ENCODE assay signal across 8 cellular contexts in the genomic region with DNA sequence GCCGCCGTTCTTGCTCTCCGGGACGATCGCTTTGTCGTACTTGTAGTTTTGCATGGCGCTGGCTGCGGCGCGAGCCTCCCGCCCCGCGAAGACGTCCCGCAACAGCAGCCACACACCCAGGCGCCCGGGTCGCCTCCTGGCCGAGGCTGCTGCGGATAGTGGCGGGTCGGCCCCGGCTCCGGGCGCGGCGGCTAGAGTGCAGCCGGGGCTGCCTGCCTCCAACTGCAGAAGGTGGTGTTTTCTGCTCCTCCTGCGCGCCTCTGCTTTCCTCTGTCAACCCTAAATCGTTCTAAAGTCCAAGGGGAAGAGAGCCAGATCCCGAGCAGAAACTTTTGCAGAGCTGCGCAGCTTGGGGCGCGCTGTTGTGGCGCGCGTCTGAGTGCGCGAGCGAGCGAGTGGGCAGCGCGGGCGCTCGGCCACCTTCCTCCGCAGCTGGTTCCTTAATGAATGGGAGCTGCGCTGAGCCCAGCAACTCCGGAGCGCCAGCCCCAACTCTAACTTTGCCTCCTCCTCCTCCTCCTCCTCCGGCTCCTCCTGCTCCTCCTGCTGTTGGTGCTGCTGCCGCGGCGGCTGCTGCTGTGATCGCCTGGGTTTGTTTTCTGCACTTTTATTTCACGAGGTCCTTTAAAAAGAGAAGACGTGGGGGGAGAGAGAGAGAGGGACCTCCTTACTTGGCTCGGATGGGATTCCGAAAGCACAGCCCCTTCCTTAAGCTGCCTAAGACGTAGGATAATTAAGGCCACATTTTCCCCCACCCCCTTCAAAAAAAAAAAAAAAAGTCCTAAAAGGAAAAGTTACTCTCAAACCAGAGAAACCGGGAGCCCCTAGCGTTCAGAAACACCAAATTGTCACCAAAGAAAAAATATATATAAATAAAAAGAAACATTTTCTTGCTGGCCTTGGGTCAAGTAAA. TPM values are rescaled to one million over a fixed set of nuclear protein-coding genes. Genes with fewer than 3 reads are reported as not detected.
DNase-seq lines count a peak whose midpoint lies in the region; ATAC-seq and TF ChIP-seq lines count a peak whose summit lies in the region.

Gene PLPP3 (minus strand): TSS at position 601 of the 913 bp plus-strand sequence. CDS start 547 bp downstream, at position 54.

- H3K4me1 Mint-ChIP-seq in immature natural killer cell: peaks cover 0 to 3% of the 10 kb centered on the region in 2 donors

- no peaks in the 10 kb centered on the region for H3K36me3 Mint-ChIP-seq in immature natural killer cell

- no peaks in the 10 kb centered on the region for H3K9me3 Mint-ChIP-seq in immature natural killer cell

- H3K9ac ChIP-seq in HUES6 (ENCODE audit: low read length): peak within 1 kb of the TSS; percentile 93

- DNase-seq in NCI-H1436 (lab: John Stamatoyannopoulos, UW) (peak; percentile 11), NCI-H1436 treated with DMSO at 0.1 percent for 48 hours (lab: John Stamatoyannopoulos, UW) (no peak), RKO (ENCODE audit: low spot score) (peak; percentile 86), cerebellum (ENCODE audit: low spot score) (peak; percentile 35), immature natural killer cell (no peak), gastrocnemius medialis (peak; percentile 81 to 83)

- in situ Hi-C loops in gastrocnemius medialis (cut with MboI; ENCODE audit: low sequenced_read_pairs in 4 of 4): loop anchor here in 2 of 4 donors (25.0 kb wide), 3 partner anchors 892 to 1442 kb away; no protein-coding TSS in a partner anchor

- H3K9me3 ChIP-seq in HUES6 (ENCODE audit: control insufficient read depth, insufficient read depth, low read depth, low read length) (no peaks in the 10 kb centered on the region), gastrocnemius medialis (no peaks in the 10 kb centered on the region)

- H3K27me3 Mint-ChIP-seq in immature natural killer cell (ENCODE audit: low read depth in 3 of 3): peaks cover 6 to 17% (median 11%) of the 10 kb centered on the region in 3 donors

- peak within 1 kb of the TSS; percentile 25 to 64 (median 50) for H3K4me3 Mint-ChIP-seq in immature natural killer cell

- H3K4me1 ChIP-seq in HUES6 (ENCODE audit: control insufficient read depth, insufficient read depth, low read length): peaks cover 33% of the 10 kb centered on the region
- H3K4me1 ChIP-seq in gastrocnemius medialis: peaks cover 29 to 35% of the 10 kb centered on the region in 2 donors

- TF ChIP-seq CTCF in gastrocnemius medialis (IDR thresholded peaks at IDR 0.05 in 4 of 5, conservative IDR thresholded peaks at IDR 0.05 in 1 of 5): peak in 3 of 5 experiments; percentile 26 to 44 (median 38)

- ATAC-seq in gastrocnemius medialis: peak; percentile 75 to 80
- ATAC-seq in GM18867 (IDR thresholded peaks at IDR 0.05; ENCODE audit: unreplicated experiment): no peak

- H3K4me3 ChIP-seq in HUES6 (ENCODE audit: low read depth, low read length) (peak within 1 kb of the TSS; percentile 95), gastrocnemius medialis (peak within 1 kb of the TSS; percentile 73 to 99 (median 88))

- H3K36me3 ChIP-seq in HUES6 (ENCODE audit: control insufficient read depth, insufficient read depth, low read length): no peaks in the 10 kb centered on the region; the same call in 1 of the 2 replicates
- no peaks in the 10 kb centered on the region for H3K36me3 ChIP-seq in gastrocnemius medialis

- peak; percentile 75 to 91 for TF ChIP-seq POLR2A in gastrocnemius medialis (IDR thresholded peaks at IDR 0.05)

- no peaks in the 10 kb centered on the region for H3K27me3 ChIP-seq in HUES6 (ENCODE audit: control insufficient read depth, insufficient read depth, low read length)
- no peaks in the 10 kb centered on the region for H3K27me3 ChIP-seq in gastrocnemius medialis

- intact Hi-C loops in gastrocnemius medialis (cut with DNase I; ENCODE audit: low total_unique reads): loop anchor here (5.0 kb wide), 7 partner anchors 37 to 1362 kb away; partner anchors contain the start of genes PRKAA2 and USP24

- H3K27ac Mint-ChIP-seq in immature natural killer cell: no peak within 1 kb of the TSS

- H3K27ac ChIP-seq in HUES6 (ENCODE audit: low read depth, low read length) (peak within 1 kb of the TSS; percentile 91), gastrocnemius medialis (peak within 1 kb of the TSS; percentile 86 to 95 (median 88))

RNA-seq across cellular contexts. Expression of gene PLPP3, which starts in this region (rescaled TPM):
- total RNA-seq in cerebellum (64.6 TPM), gastrocnemius medialis (10 to 100 TPM; 53.2 to 71.5 (median 55.5) TPM)
- not detected for polyA plus RNA-seq in immature natural killer cell

Comparison
In these comparisons a context has a peak if more than half of its experiments do, and no peak if none do; other contexts are left out.
1. DNase-seq: peak in NCI-H1436 (single experiment), RKO (single experiment), cerebellum (single experiment) and gastrocnemius medialis (2 of 2); none in NCI-H1436 treated with DMSO at 0.1 percent for 48 hours (single experiment) and immature natural killer cell (0 of 3).